13 cellular contexts compared by ENCODE assay signal in the genomic region with DNA sequence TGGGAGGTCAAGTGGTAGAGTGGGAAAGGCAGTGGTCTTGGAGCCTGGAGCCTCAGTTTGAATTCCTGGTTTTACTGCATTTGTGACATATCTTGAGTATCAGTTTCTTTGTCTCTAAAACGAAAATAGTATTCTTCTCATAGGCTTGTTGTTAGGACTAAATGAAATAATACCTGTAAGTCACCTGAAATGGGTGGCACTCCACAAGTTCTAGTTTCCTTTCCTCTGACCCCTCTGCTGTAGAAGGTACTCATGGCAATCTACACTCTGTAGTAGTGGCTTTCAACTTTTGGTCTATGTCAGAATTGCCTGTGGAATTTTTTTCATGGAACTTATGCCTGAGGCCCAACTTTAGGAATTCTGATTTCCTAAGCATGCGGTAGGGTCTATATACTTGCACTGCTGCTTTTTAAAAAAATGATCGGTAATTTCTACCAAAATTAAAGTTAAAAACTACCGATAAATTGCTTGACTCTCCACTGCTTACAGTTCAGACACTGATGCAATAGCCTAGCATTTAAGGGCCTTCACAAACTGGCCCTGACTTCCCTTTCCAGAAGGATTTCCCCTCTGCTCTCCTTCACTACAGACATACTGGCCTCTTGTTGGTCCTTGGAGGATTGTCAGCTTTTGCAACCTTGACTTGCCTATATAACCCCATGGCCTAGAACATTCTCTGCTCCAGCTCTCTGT. TPM values are rescaled to one million over a fixed set of nuclear protein-coding genes. Genes with fewer than 3 reads are reported as not detected.
DNase-seq lines count a peak whose midpoint lies in the region; ATAC-seq and TF ChIP-seq lines count a peak whose summit lies in the region.
"Had no signal": no experiment of that assay in that cellular context is flagged by ENCODE, and none has a peak within 500 bp of the region (broad histone marks: within the 10 kb centered on the region; RNA-seq: fewer than 3 reads in every experiment).

No MANE protein-coding gene starts in this region.

- H2AFZ ChIP-seq in KMS-11 (ENCODE audit: low read depth) = peak overlapping the region; percentile 23; the same call in 1 of the 2 replicates

- H3K27ac ChIP-seq in KMS-11 = peak overlapping the region; percentile 46
- H3K27ac ChIP-seq in suprapubic skin = no peak overlapping the region

- H3K4me3 ChIP-seq in KMS-11 (IDR thresholded peaks at IDR 0.05; ENCODE audit: insufficient read depth, low read depth, low read length) (no peak overlapping the region), suprapubic skin (no peak overlapping the region)
- H3K4me3 ChIP-seq: skin epidermis had no signal

- H3K27me3 Mint-ChIP-seq in natural killer cell treated with Interleukin-12 subunit alpha and Interleukin-12 subunit beta and Interleukin-15 and Interleukin-18, amount 100 ng/mL, for 72 hours = no peaks in the 10 kb centered on the region
- H3K27me3 Mint-ChIP-seq in T-helper 2 cell treated with Interferon-gamma antibody and Interleukin-4, amounts not matched to agents 5 μg/mL and 100 μg/mL, for 36 hours (ENCODE audit: low read depth) = peaks cover 21% of the 10 kb centered on the region

- H3K79me2 ChIP-seq in KMS-11 (ENCODE audit: insufficient read depth, low read depth) = no peaks in the 10 kb centered on the region

- ATAC-seq in GM19023 (IDR thresholded peaks at IDR 0.05; ENCODE audit: unreplicated experiment) = peak; percentile 42
- peak; percentile 24 for ATAC-seq in HG02763 (IDR thresholded peaks at IDR 0.05; ENCODE audit: unreplicated experiment)
- ATAC-seq in natural killer cell treated with Interleukin-12 subunit alpha and Interleukin-12 subunit beta and Interleukin-15 and Interleukin-18, amount 100 ng/mL, for 72 hours = peak in 1 of 2 donors; percentile 45
- no peak for ATAC-seq in esophagus mucosa

- WGBS in suprapubic skin = 62% methylated on average over 4 of the region's 4 CpGs

- TF ChIP-seq POLR2A in suprapubic skin (IDR thresholded peaks at IDR 0.05) = no peak

- no peak for TF ChIP-seq EP300 in suprapubic skin (IDR thresholded peaks at IDR 0.05)

- DNase-seq in natural killer cell treated with Interleukin-12 subunit alpha and Interleukin-12 subunit beta and Interleukin-15 and Interleukin-18, amount 100 ng/mL, for 72 hours (ENCODE audit: low spot score) = no peak
- DNase-seq in T-helper 2 cell treated with Interferon-gamma antibody and Interleukin-4, amounts not matched to agents 5 μg/mL and 100 μg/mL, for 36 hours (ENCODE audit: low spot score) = no peak
- DNase-seq in NCI-H2227 treated with DMSO at 0.1 percent for 48 hours (lab: John Stamatoyannopoulos, UW) (no peak), suprapubic skin (ENCODE audit: low spot score in 2 of 2) (no peak)
- DNase-seq: activated effector memory CD4-positive, alpha-beta T cell treated with anti-CD3 and anti-CD28 coated beads, Interleukin-2, amount 50 U/mL, for 16 hours; IMR-90; left ventricle myocardium superior had no signal

- H3K27me3 ChIP-seq in KMS-11 (ENCODE audit: insufficient read depth, low read depth) = no peaks in the 10 kb centered on the region
- H3K27me3 ChIP-seq in suprapubic skin = no peaks in the 10 kb centered on the region

- TF ChIP-seq CTCF in KMS-11 (conservative IDR thresholded peaks at IDR 0.05; ENCODE audit: low read depth, low read length) = no peak
- TF ChIP-seq CTCF in suprapubic skin (IDR thresholded peaks at IDR 0.05) = no peak

- H3K9me3 ChIP-seq in suprapubic skin = no peaks in the 10 kb centered on the region

- H4K20me1 ChIP-seq in KMS-11 (ENCODE audit: insufficient read depth) = no peaks in the 10 kb centered on the region

- H3K36me3 ChIP-seq in KMS-11 (ENCODE audit: insufficient read depth) = no peaks in the 10 kb centered on the region
- H3K36me3 ChIP-seq in suprapubic skin = no peaks in the 10 kb centered on the region

- H3K9ac ChIP-seq in KMS-11 = no peak overlapping the region

- peaks cover 54 to 74% of the 10 kb centered on the region in 2 donors for H3K4me1 Mint-ChIP-seq in natural killer cell treated with Interleukin-12 subunit alpha and Interleukin-12 subunit beta and Interleukin-15 and Interleukin-18, amount 100 ng/mL, for 72 hours (ENCODE audit: low read depth in 2 of 2)
- peaks cover 4% of the 10 kb centered on the region for H3K4me1 Mint-ChIP-seq in T-helper 2 cell treated with Interferon-gamma antibody and Interleukin-4, amounts not matched to agents 5 μg/mL and 100 μg/mL, for 36 hours (ENCODE audit: low read depth)

- peaks cover 12% of the 10 kb centered on the region for H3K36me3 Mint-ChIP-seq in natural killer cell treated with Interleukin-12 subunit alpha and Interleukin-12 subunit beta and Interleukin-15 and Interleukin-18, amount 100 ng/mL, for 72 hours
- H3K36me3 Mint-ChIP-seq in T-helper 2 cell treated with Interferon-gamma antibody and Interleukin-4, amounts not matched to agents 5 μg/mL and 100 μg/mL, for 36 hours (ENCODE audit: low read depth) = no peaks in the 10 kb centered on the region

- H3K4me1 ChIP-seq in KMS-11 (ENCODE audit: low read depth, poor library complexity, severe bottlenecking) (peaks cover 41% of the 10 kb centered on the region), suprapubic skin (no peaks in the 10 kb centered on the region)

- H3K4me3 Mint-ChIP-seq in natural killer cell treated with Interleukin-12 subunit alpha and Interleukin-12 subunit beta and Interleukin-15 and Interleukin-18, amount 100 ng/mL, for 72 hours = peak overlapping the region; percentile 74
- H3K4me3 Mint-ChIP-seq in T-helper 2 cell treated with Interferon-gamma antibody and Interleukin-4, amounts not matched to agents 5 μg/mL and 100 μg/mL, for 36 hours = no peak overlapping the region

- H3K4me2 ChIP-seq in KMS-11 = peak overlapping the region; percentile 73

- H3K27ac Mint-ChIP-seq in natural killer cell treated with Interleukin-12 subunit alpha and Interleukin-12 subunit beta and Interleukin-15 and Interleukin-18, amount 100 ng/mL, for 72 hours = peak overlapping the region; percentile 80 to 83
- no peak overlapping the region for H3K27ac Mint-ChIP-seq in T-helper 2 cell treated with Interferon-gamma antibody and Interleukin-4, amounts not matched to agents 5 μg/mL and 100 μg/mL, for 36 hours

- H3K9me3 Mint-ChIP-seq in natural killer cell treated with Interleukin-12 subunit alpha and Interleukin-12 subunit beta and Interleukin-15 and Interleukin-18, amount 100 ng/mL, for 72 hours = peaks cover 12% of the 10 kb centered on the region
- peaks cover 8% of the 10 kb centered on the region for H3K9me3 Mint-ChIP-seq in T-helper 2 cell treated with Interferon-gamma antibody and Interleukin-4, amounts not matched to agents 5 μg/mL and 100 μg/mL, for 36 hours

RNA-seq across cellular contexts. Expression of gene PLEK, which starts 47.2 kb away (rescaled TPM):
- total RNA-seq in natural killer cell treated with Interleukin-12 subunit alpha and Interleukin-12 subunit beta and Interleukin-15 and Interleukin-18, amount 100 ng/mL, for 72 hours = 100 to 1,000 TPM; 209 to 569 TPM
- total RNA-seq in esophagus mucosa (1.00 TPM), suprapubic skin (1 to 10 TPM; 1.1 to 2.6 (median 1.7) TPM)
- total RNA-seq: SK-MEL-5 had no signal

RNA-seq across cellular contexts. Expression of gene FBXO48, which starts 54.8 kb away (rescaled TPM):
- 1 to 10 TPM; 1.8 to 2.5 TPM for total RNA-seq in natural killer cell treated with Interleukin-12 subunit alpha and Interleukin-12 subunit beta and Interleukin-15 and Interleukin-18, amount 100 ng/mL, for 72 hours
- 1.00 TPM for total RNA-seq in esophagus mucosa
- total RNA-seq in suprapubic skin = 1 to 10 TPM; 1.1 to 2.7 (median 1.7) TPM

RNA-seq across cellular contexts. Expression of gene APLF, which starts 55.1 kb away (rescaled TPM):
- 1 to 10 TPM; 2.0 to 3.2 TPM for total RNA-seq in natural killer cell treated with Interleukin-12 subunit alpha and Interleukin-12 subunit beta and Interleukin-15 and Interleukin-18, amount 100 ng/mL, for 72 hours
- total RNA-seq in esophagus mucosa (4.2 TPM), suprapubic skin (10 to 100 TPM in 2 of 4 donors, 1 to 10 TPM in 2; 8.8 to 10.5 (median 9.9) TPM)

Comparison
In these comparisons a context has a peak if more than half of its experiments do, and no peak if none do; other contexts are left out.
1. RNA of gene PLEK, which starts 47.2 kb away (total RNA-seq): 209 to 569 TPM in natural killer cell treated with Interleukin-12 subunit alpha and Interleukin-12 subunit beta and Interleukin-15 and Interleukin-18, amount 100 ng/mL, for 72 hours; 1.1 to 2.6 TPM in suprapubic skin and 1.00 TPM in esophagus mucosa (single experiment); every median in the first group is over 10 times any median in the second.